8 cellular contexts compared by ENCODE assay signal in genomic region chr16:30901201-30902069, GRCh38. TPM values are rescaled to one million over a fixed set of nuclear protein-coding genes. Genes with fewer than 3 reads are reported as not detected.
DNase-seq lines count a peak whose midpoint lies in the region; ATAC-seq and TF ChIP-seq lines count a peak whose summit lies in the region.

No MANE protein-coding gene starts in this region.

- H3K36me3 Mint-ChIP-seq in activated naive CD4-positive, alpha-beta T cell treated with anti-CD3 and anti-CD28 coated beads for 36 hours (ENCODE audit: low read depth), result peaks cover 1% of the 10 kb centered on the region
- H3K36me3 Mint-ChIP-seq in activated naive CD8-positive, alpha-beta T cell, result peaks cover 3% of the 10 kb centered on the region

- peak overlapping the region; percentile 28 to 52 for H3K4me3 ChIP-seq in left lung
- peak overlapping the region; percentile 52 to 55 for H3K4me3 ChIP-seq in tibial artery

- no peaks in the 10 kb centered on the region for H3K27me3 Mint-ChIP-seq in activated naive CD4-positive, alpha-beta T cell treated with anti-CD3 and anti-CD28 coated beads for 36 hours (ENCODE audit: low read depth)
- H3K27me3 Mint-ChIP-seq in activated naive CD8-positive, alpha-beta T cell, result no peaks in the 10 kb centered on the region

- H3K9me3 Mint-ChIP-seq in activated naive CD4-positive, alpha-beta T cell treated with anti-CD3 and anti-CD28 coated beads for 36 hours, result peaks cover 2% of the 10 kb centered on the region
- peaks cover 4% of the 10 kb centered on the region for H3K9me3 Mint-ChIP-seq in activated naive CD8-positive, alpha-beta T cell (ENCODE audit: low read depth)

- peak overlapping the region; percentile 41 for H3K27ac Mint-ChIP-seq in activated naive CD4-positive, alpha-beta T cell treated with anti-CD3 and anti-CD28 coated beads for 36 hours
- peak overlapping the region; percentile 83 for H3K27ac Mint-ChIP-seq in activated naive CD8-positive, alpha-beta T cell

- H3K9me3 ChIP-seq in left lung, result no peaks in the 10 kb centered on the region
- H3K9me3 ChIP-seq in tibial artery, result no peaks in the 10 kb centered on the region

- H3K27me3 ChIP-seq in left lung (no peaks in the 10 kb centered on the region), tibial artery (no peaks in the 10 kb centered on the region)

- no peaks in the 10 kb centered on the region for H3K36me3 ChIP-seq in left lung
- H3K36me3 ChIP-seq in tibial artery, result peaks cover 0 to 5% (median 0%) of the 10 kb centered on the region in 3 donors

- DNase-seq in activated naive CD4-positive, alpha-beta T cell treated with anti-CD3 and anti-CD28 coated beads for 36 hours, result peak; percentile 17
- no peak for DNase-seq in activated naive CD4-positive, alpha-beta T cell treated with anti-CD3 and anti-CD28 coated beads, Interleukin-2, amount 50 U/mL, for 16 hours
- no peak for DNase-seq in left lung
- no peak for DNase-seq in tibial artery
- DNase-seq in SW480 (ENCODE audit: low spot score), result no peak
- DNase-seq in stimulated activated CD4-positive, alpha-beta T cell treated with anti-CD3 and anti-CD28 coated beads, Interleukin-4, amount 100 ng/mL, for 24 hours, result no peak

- peaks cover 21 to 44% of the 10 kb centered on the region in 2 donors for H3K4me1 ChIP-seq in left lung
- peaks cover 0 to 24% (median 13%) of the 10 kb centered on the region in 4 donors for H3K4me1 ChIP-seq in tibial artery

- intact Hi-C loops in activated naive CD4-positive, alpha-beta T cell treated with anti-CD3 and anti-CD28 coated beads for 36 hours (cut with micrococcal nuclease), result loop anchor here (1.0 to 2.0 kb wide), 3 partner anchors 21 to 57 kb away; no protein-coding TSS in a partner anchor
- intact Hi-C loops in left lung (cut with DNase I), result loop anchor here in 1 of 2 donors (5.0 kb wide), 1 partner anchor 54 kb away; no protein-coding TSS in a partner anchor
- intact Hi-C loops in tibial artery (cut with DNase I; ENCODE audit: low total_unique reads), result loop anchor here (5.0 kb wide), 1 partner anchor 59 kb away; no protein-coding TSS in a partner anchor

- CTCF ChIA-PET in activated naive CD4-positive, alpha-beta T cell treated with anti-CD3 and anti-CD28 coated beads for 36 hours (lab: Charles Lee), result interaction anchor here (0.7 to 5.1 kb wide), 21 partner anchors 9 to 191 kb away, joined by 3 to 94 read pairs (median 5); partner anchors contain the start of gene BCL7C

- peaks cover 34% of the 10 kb centered on the region for H3K4me1 Mint-ChIP-seq in activated naive CD4-positive, alpha-beta T cell treated with anti-CD3 and anti-CD28 coated beads for 36 hours (ENCODE audit: low read depth)
- H3K4me1 Mint-ChIP-seq in activated naive CD8-positive, alpha-beta T cell (ENCODE audit: low read depth), result peaks cover 35% of the 10 kb centered on the region

- TF ChIP-seq CTCF in left lung (IDR thresholded peaks at IDR 0.05) (no peak), tibial artery (IDR thresholded peaks at IDR 0.05) (no peak)

- peak overlapping the region; percentile 93 to 97 for H3K27ac ChIP-seq in left lung
- H3K27ac ChIP-seq in tibial artery, result peak overlapping the region; percentile 74 to 79

- ATAC-seq in left lung (no peak), GM18858 (IDR thresholded peaks at IDR 0.05; ENCODE audit: unreplicated experiment) (no peak)

- peak overlapping the region; percentile 67 for H3K4me3 Mint-ChIP-seq in activated naive CD4-positive, alpha-beta T cell treated with anti-CD3 and anti-CD28 coated beads for 36 hours
- peak overlapping the region; percentile 74 for H3K4me3 Mint-ChIP-seq in activated naive CD8-positive, alpha-beta T cell

RNA-seq across cellular contexts. Expression of gene CTF1, which starts 5.0 kb away (rescaled TPM):
- total RNA-seq in activated naive CD4-positive, alpha-beta T cell treated with anti-CD3 and anti-CD28 coated beads for 36 hours, result under 1 TPM; 0.21 to 0.27 TPM
- 1 to 10 TPM; 4.5 to 7.9 TPM for total RNA-seq in left lung

RNA-seq across cellular contexts. Expression of gene BCL7C, which starts 7.6 kb away (rescaled TPM):
- total RNA-seq in activated naive CD4-positive, alpha-beta T cell treated with anti-CD3 and anti-CD28 coated beads for 36 hours, result 10 to 100 TPM; 18.1 to 18.6 TPM
- 10 to 100 TPM; 25.8 to 29.3 TPM for total RNA-seq in left lung

RNA-seq across cellular contexts. Expression of gene FBXL19, which starts 21.9 kb away (rescaled TPM):
- total RNA-seq in activated naive CD4-positive, alpha-beta T cell treated with anti-CD3 and anti-CD28 coated beads for 36 hours, result 10 to 100 TPM; 13.6 to 15.2 TPM
- total RNA-seq in left lung, result 10 to 100 TPM; 11.2 to 18.7 TPM

RNA-seq across cellular contexts. Expression of gene ORAI3, which starts 47.4 kb away (rescaled TPM):
- 1 to 10 TPM; 4.2 to 4.7 TPM for total RNA-seq in activated naive CD4-positive, alpha-beta T cell treated with anti-CD3 and anti-CD28 coated beads for 36 hours
- total RNA-seq in left lung, result 10 to 100 TPM; 20.7 to 23.2 TPM

RNA-seq across cellular contexts. Expression of gene SETD1A, which starts 56.1 kb away (rescaled TPM):
- total RNA-seq in activated naive CD4-positive, alpha-beta T cell treated with anti-CD3 and anti-CD28 coated beads for 36 hours, result 10 to 100 TPM; 14.3 to 14.6 TPM
- 10 to 100 TPM; 12.1 to 16.4 TPM for total RNA-seq in left lung

Comparison
In these comparisons a context has a peak if more than half of its experiments do, and no peak if none do; other contexts are left out.
1. RNA of gene CTF1, which starts 5.0 kb away (total RNA-seq): 4.5 to 7.9 TPM in left lung; 0.21 to 0.27 TPM in activated naive CD4-positive, alpha-beta T cell treated with anti-CD3 and anti-CD28 coated beads for 36 hours; every median in the first group is over 4 times any median in the second.